8 cellular contexts compared by ENCODE assay signal in genomic region chr11:119728226-119728626, GRCh38. TPM values are rescaled to one million over a fixed set of nuclear protein-coding genes. Genes with fewer than 3 reads are reported as not detected.
DNase-seq lines count a peak whose midpoint lies in the region; ATAC-seq, FAIRE-seq and TF ChIP-seq lines count a peak whose summit lies in the region.

No MANE protein-coding gene starts in this region.

- H3K4me1 Mint-ChIP-seq in activated CD8-positive, alpha-beta memory T cell treated with anti-CD3 and anti-CD28 coated beads, Interleukin-2, amount 10 ng/mL, durations not matched to agents 7 days and 5 days, result peaks cover 12% of the 10 kb centered on the region

- peak overlapping the region; percentile 61 for H3K27ac ChIP-seq in SJCRH30
- peak overlapping the region; percentile 85 for H3K27ac ChIP-seq in epithelial cell of prostate
- peak overlapping the region; percentile 66 to 85 (median 79) for H3K27ac ChIP-seq in pancreas

- H3K9me3 Mint-ChIP-seq in activated CD8-positive, alpha-beta memory T cell treated with anti-CD3 and anti-CD28 coated beads, Interleukin-2, amount 10 ng/mL, durations not matched to agents 7 days and 5 days (ENCODE audit: low read depth), result no peaks in the 10 kb centered on the region

- FAIRE-seq in pancreas (lab: Jason Lieb, UNC), result no peak

- CTCF ChIA-PET in activated CD8-positive, alpha-beta memory T cell treated with anti-CD3 and anti-CD28 coated beads, Interleukin-2, amount 10 ng/mL, durations not matched to agents 7 days and 5 days (lab: Charles Lee), result interaction anchor here (1.1 to 4.1 kb wide), 6 partner anchors 36 to 86 kb away, joined by 4 to 83 read pairs (median 20); no protein-coding TSS in a partner anchor

- H3K4me3 Mint-ChIP-seq in activated CD8-positive, alpha-beta memory T cell treated with anti-CD3 and anti-CD28 coated beads, Interleukin-2, amount 10 ng/mL, durations not matched to agents 7 days and 5 days, result peak overlapping the region; percentile 65

- 0 to 1% methylated on average over 27 to 30 of the region's 30 CpGs for WGBS in pancreas, 2 donors

- H3K4me1 ChIP-seq in SJCRH30 (peaks cover 16% of the 10 kb centered on the region), pancreas (peaks cover 0 to 5% (median 0%) of the 10 kb centered on the region in 3 donors)

- no peak for ATAC-seq in activated CD8-positive, alpha-beta memory T cell treated with anti-CD3 and anti-CD28 coated beads, Interleukin-2, amount 10 ng/mL, durations not matched to agents 7 days and 5 days
- peak; percentile 13 to 22 (median 21) for ATAC-seq in pancreas
- no peak for ATAC-seq in HG02798 (IDR thresholded peaks at IDR 0.05; ENCODE audit: poor library complexity, unreplicated experiment)

- no peak for DNase-seq in activated CD8-positive, alpha-beta memory T cell treated with anti-CD3 and anti-CD28 coated beads, Interleukin-2, amount 10 ng/mL, durations not matched to agents 7 days and 5 days
- no peak for DNase-seq in activated CD8-positive, alpha-beta memory T cell treated with anti-CD3 and anti-CD28 coated beads, Interleukin-2, amount 50 U/mL, for 4 hours
- no peak for DNase-seq in SJCRH30
- DNase-seq in epithelial cell of prostate (ENCODE audit: low read depth, low spot score), result no peak
- peak in 5 of 6 donors; percentile 37 to 81 (median 55) for DNase-seq in pancreas
- no peak for DNase-seq in HK-2 (ENCODE audit: unreplicated experiment)
- no peak for DNase-seq in NCI-H226

- intact Hi-C loops in pancreas (cut with DNase I), result loop anchor here in 1 of 3 donors (5.0 kb wide), 1 partner anchor 56 kb away; no protein-coding TSS in a partner anchor

- peak overlapping the region; percentile 97 for H3K4me3 ChIP-seq in SJCRH30
- H3K4me3 ChIP-seq in pancreas, result peak overlapping the region; percentile 73 to 86 (median 80)

- H3K27me3 ChIP-seq in SJCRH30 (no peaks in the 10 kb centered on the region), pancreas (no peaks in the 10 kb centered on the region)

- peaks cover 8% of the 10 kb centered on the region; the same call in 1 of the 2 replicates for H3K36me3 ChIP-seq in SJCRH30
- no peaks in the 10 kb centered on the region for H3K36me3 ChIP-seq in pancreas

- no peak for TF ChIP-seq CTCF in pancreas (IDR thresholded peaks at IDR 0.05)

- no peak overlapping the region for H3K27ac Mint-ChIP-seq in activated CD8-positive, alpha-beta memory T cell treated with anti-CD3 and anti-CD28 coated beads, Interleukin-2, amount 10 ng/mL, durations not matched to agents 7 days and 5 days

- H3K9me3 ChIP-seq in SJCRH30 (replicated peaks) (no peaks in the 10 kb centered on the region), pancreas (no peaks in the 10 kb centered on the region)

- no peaks in the 10 kb centered on the region for H3K36me3 Mint-ChIP-seq in activated CD8-positive, alpha-beta memory T cell treated with anti-CD3 and anti-CD28 coated beads, Interleukin-2, amount 10 ng/mL, durations not matched to agents 7 days and 5 days

- H3K27me3 Mint-ChIP-seq in activated CD8-positive, alpha-beta memory T cell treated with anti-CD3 and anti-CD28 coated beads, Interleukin-2, amount 10 ng/mL, durations not matched to agents 7 days and 5 days, result peaks cover 59% of the 10 kb centered on the region

RNA-seq across cellular contexts. Expression of gene NECTIN1, which starts 0.8 kb away (rescaled TPM):
- total RNA-seq in activated CD8-positive, alpha-beta memory T cell treated with anti-CD3 and anti-CD28 coated beads, Interleukin-2, amount 10 ng/mL, durations not matched to agents 7 days and 5 days, result under 1 TPM; 0.53 to 0.98 TPM
- 61.1 and 61.7 TPM in 2 replicates for total RNA-seq in SJCRH30 (2014; rRNA removed; shearing (Covaris generic))
- 10 to 100 TPM; 14.8 to 24.7 (median 22.2) TPM for total RNA-seq in pancreas
- 1 to 10 TPM; 7.9 to 8.5 TPM for polyA plus RNA-seq in pancreas

Comparison
In these comparisons a context has a peak if more than half of its experiments do, and no peak if none do; other contexts are left out.
1. ATAC-seq: peak in pancreas (4 of 4); none in activated CD8-positive, alpha-beta memory T cell treated with anti-CD3 and anti-CD28 coated beads, Interleukin-2, amount 10 ng/mL, durations not matched to agents 7 days and 5 days (single experiment) and HG02798 (single experiment).
2. DNase-seq: peak in pancreas (5 of 6); none in activated CD8-positive, alpha-beta memory T cell treated with anti-CD3 and anti-CD28 coated beads, Interleukin-2, amount 10 ng/mL, durations not matched to agents 7 days and 5 days (single experiment), activated CD8-positive, alpha-beta memory T cell treated with anti-CD3 and anti-CD28 coated beads, Interleukin-2, amount 50 U/mL, for 4 hours (single experiment), SJCRH30 (0 of 2), epithelial cell of prostate (single experiment), HK-2 (single experiment) and NCI-H226 (single experiment).
3. RNA of gene NECTIN1, which starts 0.8 kb away (total RNA-seq): 61.1 to 61.7 TPM in SJCRH30 and 14.8 to 24.7 TPM in pancreas; 0.53 to 0.98 TPM in activated CD8-positive, alpha-beta memory T cell treated with anti-CD3 and anti-CD28 coated beads, Interleukin-2, amount 10 ng/mL, durations not matched to agents 7 days and 5 days; every median in the first group is over 4 times any median in the second.
4. Peak in every context shown above with its lines, with median percentiles within 50 percentile points of each other: H3K27ac ChIP-seq.